Comparison of ENCODE assay signal across 19 cellular contexts in genomic region chr2:241542278-241542605, GRCh38. TPM values are rescaled to one million over a fixed set of nuclear protein-coding genes. Genes with fewer than 3 reads are reported as not detected.
DNase-seq lines count a peak whose midpoint lies in the region; ATAC-seq and TF ChIP-seq lines count a peak whose summit lies in the region.
"Had no signal": no experiment of that assay in that cellular context is flagged by ENCODE, and none has a peak within 500 bp of the region (broad histone marks: within the 10 kb centered on the region; RNA-seq: fewer than 3 reads in every experiment).

No MANE protein-coding gene starts in this region.

- H3K4me3 ChIP-seq in heart right ventricle (peak overlapping the region in 3 of 10 donors; percentile 47 to 51 (median 50)), mucosa of descending colon (no peak overlapping the region)
- H3K4me3 ChIP-seq: colonic mucosa, HAP-1 had no signal

- H3K9me3 ChIP-seq in heart right ventricle = no peaks in the 10 kb centered on the region
- no peaks in the 10 kb centered on the region for H3K9me3 ChIP-seq in mucosa of descending colon
- H3K9me3 ChIP-seq: colonic mucosa, HAP-1, prostate gland had no signal

- ATAC-seq in heart right ventricle = peak in 7 of 8 donors; percentile 10 to 64 (median 47)
- no peak for ATAC-seq in mucosa of descending colon
- ATAC-seq: foreskin keratinocyte had no signal

- TF ChIP-seq CTCF in heart right ventricle (IDR thresholded peaks at IDR 0.05) (no peak), mucosa of descending colon (IDR thresholded peaks at IDR 0.05) (no peak)

- 67 to 68% methylated on average over 15 of the region's 15 CpGs for WGBS in heart right ventricle, 2 donors

- H3K27ac ChIP-seq in heart right ventricle = no peak overlapping the region
- H3K27ac ChIP-seq: colonic mucosa, foreskin keratinocyte, prostate gland had no signal

- intact Hi-C loops in heart right ventricle (cut with DNase I) = no loop called here
- intact Hi-C loops in mucosa of descending colon (cut with DNase I, micrococcal nuclease) = no loop called here

- H3K36me3 ChIP-seq in heart right ventricle (no peaks in the 10 kb centered on the region), mucosa of descending colon (ENCODE audit: low read depth) (no peaks in the 10 kb centered on the region)
- H3K36me3 ChIP-seq: colonic mucosa, HAP-1, prostate gland had no signal

- peaks cover 15 to 38% (median 23%) of the 10 kb centered on the region in 9 donors for H3K4me1 ChIP-seq in heart right ventricle
- H3K4me1 ChIP-seq in mucosa of descending colon (ENCODE audit: low read depth) = peaks cover 11% of the 10 kb centered on the region
- H3K4me1 ChIP-seq: colonic mucosa had no signal

- DNase-seq in AG20443 (ENCODE audit: low spot score) = peak; percentile 5
- peak; percentile 16 for DNase-seq in HuH-7.5 (ENCODE audit: low spot score)
- no peak for DNase-seq in heart right ventricle
- DNase-seq in medulla oblongata (ENCODE audit: extremely low spot score) = peak; percentile 24
- no peak for DNase-seq in mucosa of descending colon
- no peak for DNase-seq in mucosa of gallbladder (ENCODE audit: low spot score)
- no peak for DNase-seq in dedifferentiated amniotic fluid mesenchymal stem cell (ENCODE audit: extremely low spot score)
- DNase-seq in NCI-H2171 treated with DMSO at 0.1 percent for 48 hours (lab: John Stamatoyannopoulos, UW) = no peak
- DNase-seq: activated CD4-positive, alpha-beta T cell treated with anti-CD3 and anti-CD28 coated beads, Interleukin-2, amount 50 U/mL, for 48 hours; activated naive CD4-positive, alpha-beta T cell treated with anti-CD3 and anti-CD28 coated beads for 36 hours; activated T-cell treated with anti-CD3 and anti-CD28 coated beads for 4 hours; CD4-positive, alpha-beta T cell; colonic mucosa; DMS79; foreskin keratinocyte; NCI-H1930; stimulated activated CD4-positive, alpha-beta T cell treated with anti-CD3 and anti-CD28 coated beads, Interleukin-12 subunit alpha, Interleukin-12 subunit beta, amount 100 ng/mL, for 4 hours had no signal

- H3K27me3 ChIP-seq in heart right ventricle = peaks cover 0 to 44% (median 12%) of the 10 kb centered on the region in 7 donors

RNA-seq across cellular contexts. Expression of gene BOK, which starts 16.3 kb away (rescaled TPM):
- 10 to 100 TPM in 1 of 10 donors, 1 to 10 TPM in 9; 2.3 to 15.6 (median 3.3) TPM for total RNA-seq in heart right ventricle
- polyA plus RNA-seq in heart right ventricle = 10 to 100 TPM in 1 of 2 donors, 1 to 10 TPM in 1; 1.6 to 10.3 TPM
- 10 to 100 TPM in 1 of 3 donors, 1 to 10 TPM in 2; 6.7 to 25.5 (median 7.4) TPM for total RNA-seq in mucosa of descending colon
- 76.8 TPM for total RNA-seq in mucosa of gallbladder
- total RNA-seq: activated naive CD4-positive, alpha-beta T cell treated with anti-CD3 and anti-CD28 coated beads for 36 hours; CD4-positive, alpha-beta T cell had no signal

RNA-seq across cellular contexts. Expression of gene STK25, which starts 33.9 kb away (rescaled TPM):
- total RNA-seq in heart right ventricle (100 to 1,000 TPM in 1 of 10 donors, 10 to 100 TPM in 9; 66.1 to 104 (median 81.9) TPM), mucosa of descending colon (100 to 1,000 TPM in 2 of 3 donors, 10 to 100 TPM in 1; 89.8 to 137 (median 129) TPM), mucosa of gallbladder (158 TPM)
- polyA plus RNA-seq in heart right ventricle = 100 to 1,000 TPM; 129 to 147 TPM

Comparison
In these comparisons a context has a peak if more than half of its experiments do, and no peak if none do; other contexts are left out.
1. DNase-seq: peak in AG20443 (single experiment), HuH-7.5 (single experiment) and medulla oblongata (single experiment); none in heart right ventricle (0 of 2), mucosa of descending colon (0 of 3), mucosa of gallbladder (single experiment), dedifferentiated amniotic fluid mesenchymal stem cell (single experiment) and NCI-H2171 treated with DMSO at 0.1 percent for 48 hours (single experiment).